ENCODE assay signal across 13 cellular contexts in the genomic region with DNA sequence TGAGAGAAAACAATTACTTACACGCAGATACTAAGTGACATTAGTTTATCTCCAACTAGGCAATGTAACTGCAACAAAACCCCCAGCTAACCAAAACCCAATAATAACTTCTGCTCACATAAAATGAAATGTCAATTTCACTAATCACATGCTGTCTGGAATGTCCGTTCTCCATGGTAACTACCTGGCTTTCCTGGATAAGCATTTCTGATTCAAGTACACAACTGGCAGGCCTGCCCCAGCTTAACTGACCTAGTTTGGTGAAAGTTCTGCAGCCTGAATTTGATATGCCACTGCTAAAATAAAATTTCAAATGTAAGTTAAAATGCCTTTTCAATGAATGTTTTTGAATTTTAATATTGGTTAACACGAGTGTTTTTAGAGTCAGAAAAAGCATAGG.
DNase-seq lines count a peak whose midpoint lies in the region; ATAC-seq and TF ChIP-seq lines count a peak whose summit lies in the region.
"Had no signal": no experiment of that assay in that cellular context is flagged by ENCODE, and none has a peak within 500 bp of the region (broad histone marks: within the 10 kb centered on the region; RNA-seq: fewer than 3 reads in every experiment).

No MANE protein-coding gene starts in this region.

- no peak for ATAC-seq in stimulated activated naive CD8-positive, alpha-beta T cell treated with anti-CD3 and anti-CD28 coated beads, Interleukin-15, amount 100 ng/mL, for 72 hours
- ATAC-seq: CD8-positive, alpha-beta T cell; HepG2 had no signal

- H3K27me3 ChIP-seq in neural cell (ENCODE audit: insufficient read depth, low read depth, low read length) (no peaks in the 10 kb centered on the region), thyroid gland (no peaks in the 10 kb centered on the region)
- H3K27me3 ChIP-seq: BLaER1 had no signal

- no peaks in the 10 kb centered on the region for H3F3A ChIP-seq in neural cell (ENCODE audit: insufficient read depth, low read length, poor library complexity, severe bottlenecking)

- H3K4me2 ChIP-seq in neural cell (ENCODE audit: low read length) = no peak overlapping the region
- H3K4me2 ChIP-seq: BLaER1 had no signal

- WGBS in thyroid gland, 2 donors = 58 to 66% methylated on average over 3 of the region's 3 CpGs

- no peaks in the 10 kb centered on the region for H4K20me1 ChIP-seq in neural cell (ENCODE audit: insufficient read depth)
- H4K20me1 ChIP-seq: BLaER1 had no signal

- H3K4me3 ChIP-seq in choroid plexus epithelial cell (ENCODE audit: low read depth, low read length) (no peak overlapping the region), neural cell (ENCODE audit: low read length) (no peak overlapping the region), thyroid gland (replicated peaks in 1 of 3) (no peak overlapping the region)
- H3K4me3 ChIP-seq: BLaER1 had no signal

- TF ChIP-seq POLR2A in thyroid gland (IDR thresholded peaks at IDR 0.05) = no peak

- H3K9me2 ChIP-seq in neural cell (ENCODE audit: insufficient read depth, low read length) = no peaks in the 10 kb centered on the region

- DNase-seq in Caki2 (ENCODE audit: low read depth) (peak; percentile 2), choroid plexus epithelial cell (ENCODE audit: low read depth) (peak; percentile 1), thyroid gland (peak; percentile 11 to 60), NCI-H187 (lab: John Stamatoyannopoulos, UW) (no peak)
- no peak for DNase-seq in activated CD4-positive, alpha-beta memory T cell treated with anti-CD3 and anti-CD28 coated beads, Interleukin-2, amount 10 ng/mL, durations not matched to agents 7 days and 5 days
- DNase-seq in stimulated activated naive CD8-positive, alpha-beta T cell treated with anti-CD3 and anti-CD28 coated beads, Interleukin-15, amount 100 ng/mL, for 72 hours = no peak
- DNase-seq: 8988T; CD8-positive, alpha-beta T cell; H9 had no signal

- no peak overlapping the region for H3K4me3 Mint-ChIP-seq in activated CD4-positive, alpha-beta memory T cell treated with anti-CD3 and anti-CD28 coated beads, Interleukin-2, amount 10 ng/mL, durations not matched to agents 7 days and 5 days
- H3K4me3 Mint-ChIP-seq in stimulated activated naive CD8-positive, alpha-beta T cell treated with anti-CD3 and anti-CD28 coated beads, Interleukin-15, amount 100 ng/mL, for 72 hours = no peak overlapping the region
- H3K4me3 Mint-ChIP-seq: CD14-positive monocyte; CD8-positive, alpha-beta T cell; H9 had no signal

- H2AFZ ChIP-seq in neural cell (ENCODE audit: low read depth, low read length) = no peak overlapping the region

- intact Hi-C loops in thyroid gland (cut with DNase I) = no loop called here

- H3K9me3 ChIP-seq in neural cell (ENCODE audit: low read length) (no peaks in the 10 kb centered on the region), thyroid gland (no peaks in the 10 kb centered on the region)
- H3K9me3 ChIP-seq: BLaER1 had no signal

- H3K4me1 Mint-ChIP-seq in activated CD4-positive, alpha-beta memory T cell treated with anti-CD3 and anti-CD28 coated beads, Interleukin-2, amount 10 ng/mL, durations not matched to agents 7 days and 5 days = no peaks in the 10 kb centered on the region
- no peaks in the 10 kb centered on the region for H3K4me1 Mint-ChIP-seq in stimulated activated naive CD8-positive, alpha-beta T cell treated with anti-CD3 and anti-CD28 coated beads, Interleukin-15, amount 100 ng/mL, for 72 hours
- H3K4me1 Mint-ChIP-seq: CD14-positive monocyte, H9 had no signal

- no peak for TF ChIP-seq RAD21 in neural cell (conservative IDR thresholded peaks at IDR 0.05)

- no peak for TF ChIP-seq EP300 in neural cell (conservative IDR thresholded peaks at IDR 0.05; ENCODE audit: poor library complexity, severe bottlenecking)

- H3K27ac ChIP-seq in neural cell (ENCODE audit: low read length) (no peak overlapping the region), thyroid gland (peak overlapping the region in 1 of 3 donors; percentile 37)
- H3K27ac ChIP-seq: BLaER1 had no signal

- CTCF ChIA-PET in activated CD4-positive, alpha-beta memory T cell treated with anti-CD3 and anti-CD28 coated beads, Interleukin-2, amount 10 ng/mL, durations not matched to agents 7 days and 5 days (lab: Charles Lee) = no interaction called here

- TF ChIP-seq CTCF in choroid plexus epithelial cell (conservative IDR thresholded peaks at IDR 0.05; ENCODE audit: low read depth, low read length) = no peak
- no peak for TF ChIP-seq CTCF in neural cell (IDR thresholded peaks at IDR 0.05; ENCODE audit: poor library complexity, severe bottlenecking)
- no peak for TF ChIP-seq CTCF in thyroid gland (IDR thresholded peaks at IDR 0.05)

- no peaks in the 10 kb centered on the region for H3K36me3 Mint-ChIP-seq in activated CD4-positive, alpha-beta memory T cell treated with anti-CD3 and anti-CD28 coated beads, Interleukin-2, amount 10 ng/mL, durations not matched to agents 7 days and 5 days (ENCODE audit: low read depth)
- H3K36me3 Mint-ChIP-seq: CD14-positive monocyte; CD8-positive, alpha-beta T cell had no signal

- in situ Hi-C loops in Caki2 (cut with HindIII; ENCODE audit: low pct_unique_long_range_greater_than_20kb, low sequenced_read_pairs) = no loop called here

- H3K36me3 ChIP-seq in neural cell (ENCODE audit: insufficient read depth, low read length) = no peaks in the 10 kb centered on the region
- H3K36me3 ChIP-seq in thyroid gland = no peaks in the 10 kb centered on the region
- H3K36me3 ChIP-seq: BLaER1 had no signal

- no peaks in the 10 kb centered on the region for H3K4me1 ChIP-seq in thyroid gland
- H3K4me1 ChIP-seq: BLaER1 had no signal

- H3K9me3 Mint-ChIP-seq in activated CD4-positive, alpha-beta memory T cell treated with anti-CD3 and anti-CD28 coated beads, Interleukin-2, amount 10 ng/mL, durations not matched to agents 7 days and 5 days = no peaks in the 10 kb centered on the region
- H3K9me3 Mint-ChIP-seq in stimulated activated naive CD8-positive, alpha-beta T cell treated with anti-CD3 and anti-CD28 coated beads, Interleukin-15, amount 100 ng/mL, for 72 hours = no peaks in the 10 kb centered on the region
- H3K9me3 Mint-ChIP-seq: CD8-positive, alpha-beta T cell; H9 had no signal

- H3K9ac ChIP-seq in neural cell (ENCODE audit: low read length) = no peak overlapping the region
- H3K9ac ChIP-seq: BLaER1 had no signal

- no peaks in the 10 kb centered on the region for H3K79me2 ChIP-seq in neural cell (replicated peaks; ENCODE audit: insufficient read depth, low read length)

- POLR2A ChIA-PET in activated CD4-positive, alpha-beta memory T cell treated with anti-CD3 and anti-CD28 coated beads, Interleukin-2, amount 10 ng/mL, durations not matched to agents 7 days and 5 days (lab: Charles Lee) = no interaction called here

- H3K27ac Mint-ChIP-seq in activated CD4-positive, alpha-beta memory T cell treated with anti-CD3 and anti-CD28 coated beads, Interleukin-2, amount 10 ng/mL, durations not matched to agents 7 days and 5 days = no peak overlapping the region
- H3K27ac Mint-ChIP-seq in stimulated activated naive CD8-positive, alpha-beta T cell treated with anti-CD3 and anti-CD28 coated beads, Interleukin-15, amount 100 ng/mL, for 72 hours = no peak overlapping the region
- H3K27ac Mint-ChIP-seq: CD14-positive monocyte; CD8-positive, alpha-beta T cell had no signal

- H3K27me3 Mint-ChIP-seq in activated CD4-positive, alpha-beta memory T cell treated with anti-CD3 and anti-CD28 coated beads, Interleukin-2, amount 10 ng/mL, durations not matched to agents 7 days and 5 days = no peaks in the 10 kb centered on the region
- H3K27me3 Mint-ChIP-seq in stimulated activated naive CD8-positive, alpha-beta T cell treated with anti-CD3 and anti-CD28 coated beads, Interleukin-15, amount 100 ng/mL, for 72 hours = no peaks in the 10 kb centered on the region

TF ChIP-seq in neural cell, 6 proteins besides CTCF, POLR2A, EP300 and RAD21:
- TF ChIP-seq EZH2 (IDR thresholded peaks at IDR 0.05; ENCODE audit: borderline replicate concordance, insufficient read depth, low read length, poor library complexity, severe bottlenecking) = no peak
- no peak for TF ChIP-seq MXI1 (conservative IDR thresholded peaks at IDR 0.05; ENCODE audit: poor library complexity, severe bottlenecking)
- TF ChIP-seq POLR2AphosphoS5 (IDR thresholded peaks at IDR 0.05) = peak; percentile 9
- TF ChIP-seq SMC3 (conservative IDR thresholded peaks at IDR 0.05; ENCODE audit: poor library complexity) = no peak
- no peak for TF ChIP-seq TAF1 (IDR thresholded peaks at IDR 0.05; ENCODE audit: low read depth)
- TF ChIP-seq, protein P1, sequence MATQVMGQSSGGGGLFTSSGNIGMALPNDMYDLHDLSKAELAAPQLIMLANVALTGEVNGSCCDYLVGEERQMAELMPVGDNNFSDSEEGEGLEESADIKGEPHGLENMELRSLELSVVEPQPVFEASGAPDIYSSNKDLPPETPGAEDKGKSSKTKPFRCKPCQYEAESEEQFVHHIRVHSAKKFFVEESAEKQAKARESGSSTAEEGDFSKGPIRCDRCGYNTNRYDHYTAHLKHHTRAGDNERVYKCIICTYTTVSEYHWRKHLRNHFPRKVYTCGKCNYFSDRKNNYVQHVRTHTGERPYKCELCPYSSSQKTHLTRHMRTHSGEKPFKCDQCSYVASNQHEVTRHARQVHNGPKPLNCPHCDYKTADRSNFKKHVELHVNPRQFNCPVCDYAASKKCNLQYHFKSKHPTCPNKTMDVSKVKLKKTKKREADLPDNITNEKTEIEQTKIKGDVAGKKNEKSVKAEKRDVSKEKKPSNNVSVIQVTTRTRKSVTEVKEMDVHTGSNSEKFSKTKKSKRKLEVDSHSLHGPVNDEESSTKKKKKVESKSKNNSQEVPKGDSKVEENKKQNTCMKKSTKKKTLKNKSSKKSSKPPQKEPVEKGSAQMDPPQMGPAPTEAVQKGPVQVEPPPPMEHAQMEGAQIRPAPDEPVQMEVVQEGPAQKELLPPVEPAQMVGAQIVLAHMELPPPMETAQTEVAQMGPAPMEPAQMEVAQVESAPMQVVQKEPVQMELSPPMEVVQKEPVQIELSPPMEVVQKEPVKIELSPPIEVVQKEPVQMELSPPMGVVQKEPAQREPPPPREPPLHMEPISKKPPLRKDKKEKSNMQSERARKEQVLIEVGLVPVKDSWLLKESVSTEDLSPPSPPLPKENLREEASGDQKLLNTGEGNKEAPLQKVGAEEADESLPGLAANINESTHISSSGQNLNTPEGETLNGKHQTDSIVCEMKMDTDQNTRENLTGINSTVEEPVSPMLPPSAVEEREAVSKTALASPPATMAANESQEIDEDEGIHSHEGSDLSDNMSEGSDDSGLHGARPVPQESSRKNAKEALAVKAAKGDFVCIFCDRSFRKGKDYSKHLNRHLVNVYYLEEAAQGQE (IDR thresholded peaks at IDR 0.05; ENCODE audit: borderline replicate concordance) = no peak
TF ChIP-seq in neural cell: peak in this region for 1.

Comparison
In these comparisons a context has a peak if more than half of its experiments do, and no peak if none do; other contexts are left out.
1. DNase-seq: peak in Caki2 (single experiment), choroid plexus epithelial cell (single experiment) and thyroid gland (2 of 2); none in activated CD4-positive, alpha-beta memory T cell treated with anti-CD3 and anti-CD28 coated beads, Interleukin-2, amount 10 ng/mL, durations not matched to agents 7 days and 5 days (single experiment), NCI-H187 (0 of 2) and stimulated activated naive CD8-positive, alpha-beta T cell treated with anti-CD3 and anti-CD28 coated beads, Interleukin-15, amount 100 ng/mL, for 72 hours (0 of 2).